9 cellular contexts compared by ENCODE assay signal in genomic region chr6:139448094-139448649, GRCh38.
A peak's percentile ranks its signal among the peaks of the same experiment; 100 is the strongest.
DNase-seq lines count a peak whose midpoint lies in the region; ATAC-seq, FAIRE-seq and TF ChIP-seq lines count a peak whose summit lies in the region.
"Had no signal": no experiment of that assay in that cellular context is flagged by ENCODE, and none has a peak within 500 bp of the region (broad histone marks: within the 10 kb centered on the region; RNA-seq: fewer than 3 reads in every experiment).

No MANE protein-coding gene starts in this region.

- intact Hi-C loops in stomach (cut with DNase I; ENCODE audit: low total_unique reads) = no loop called here

- H3K27ac Mint-ChIP-seq in astrocyte (ENCODE audit: unreplicated experiment) = peak overlapping the region; percentile 10

- peaks cover 2% of the 10 kb centered on the region for H3K9me3 Mint-ChIP-seq in astrocyte (ENCODE audit: unreplicated experiment)

- CTCF ChIA-PET in GM10248 (lab: Yijun Ruan, JAX) = interaction anchor here (1.7 kb wide), 1 partner anchor 21 kb away, joined by 3 read pairs; no protein-coding TSS in a partner anchor

- no peaks in the 10 kb centered on the region for H3K79me2 ChIP-seq in astrocyte (ENCODE audit: insufficient read depth, low read length)

- no peaks in the 10 kb centered on the region for H3K27me3 Mint-ChIP-seq in astrocyte (ENCODE audit: low read depth, unreplicated experiment)

- H3K9me3 ChIP-seq in astrocyte (ENCODE audit: insufficient read depth, low read depth, low read length) = no peaks in the 10 kb centered on the region
- H3K9me3 ChIP-seq in stomach = no peaks in the 10 kb centered on the region
- H3K9me3 ChIP-seq: testis had no signal

- peak; percentile 44 for DNase-seq in GM10248 (ENCODE audit: extremely low spot score)
- peak; percentile 38 for DNase-seq in astrocyte (ENCODE audit: low read depth)
- no peak for DNase-seq in stomach
- DNase-seq in coronary artery (ENCODE audit: low spot score) = no peak
- DNase-seq in globus pallidus (ENCODE audit: low spot score) = no peak
- DNase-seq in activated T-cell treated with anti-CD3 and anti-CD28 coated beads, Interleukin-2, amount 50 U/mL, for 1 hour = no peak
- DNase-seq: testis had no signal

- peaks cover 6% of the 10 kb centered on the region for H3K4me1 ChIP-seq in astrocyte (ENCODE audit: insufficient read depth, low read length)
- no peaks in the 10 kb centered on the region for H3K4me1 ChIP-seq in stomach

- no peak overlapping the region for H3K9ac ChIP-seq in astrocyte (ENCODE audit: low read length)

- POLR2A ChIA-PET in GM10248 (lab: Yijun Ruan, JAX) = interaction anchor here (1.6 kb wide), 1 partner anchor 74 kb away, joined by 4 read pairs; the partner anchor contains the start of gene CITED2

- H3K4me3 ChIP-seq in astrocyte (ENCODE audit: insufficient read depth, low read depth, low read length) = no peak overlapping the region
- H3K4me3 ChIP-seq in stomach = no peak overlapping the region
- no peak overlapping the region for H3K4me3 ChIP-seq in coronary artery
- H3K4me3 ChIP-seq: testis had no signal

- H3K4me1 Mint-ChIP-seq in astrocyte (ENCODE audit: low read depth, unreplicated experiment) = peaks cover 30% of the 10 kb centered on the region

- TF ChIP-seq POLR2A in stomach (IDR thresholded peaks at IDR 0.05) = no peak

- TF ChIP-seq EP300 in stomach (IDR thresholded peaks at IDR 0.05) = no peak

- WGBS in stomach, 5 donors = 65 to 88% (median 80%) methylated on average over 1 of the region's 1 CpG

- no peak overlapping the region for H3K4me3 Mint-ChIP-seq in astrocyte (ENCODE audit: unreplicated experiment)

- H3K27me3 ChIP-seq in astrocyte (ENCODE audit: insufficient read depth, low read length) = no peaks in the 10 kb centered on the region
- no peaks in the 10 kb centered on the region for H3K27me3 ChIP-seq in stomach
- H3K27me3 ChIP-seq: testis had no signal

- H3K36me3 Mint-ChIP-seq in astrocyte (ENCODE audit: low read depth, unreplicated experiment) = no peaks in the 10 kb centered on the region

- H4K20me1 ChIP-seq in astrocyte (ENCODE audit: insufficient read depth, low read length) = no peaks in the 10 kb centered on the region

- ATAC-seq in GM19468 (IDR thresholded peaks at IDR 0.05; ENCODE audit: extremely low read depth, unreplicated experiment) (peak; percentile 87), HG03066 (IDR thresholded peaks at IDR 0.05; ENCODE audit: low read depth, unreplicated experiment) (peak; percentile 91)

- TF ChIP-seq CTCF in GM10248 (IDR thresholded peaks at IDR 0.05; ENCODE audit: control extremely low read depth, extremely low read depth, low read depth, missing control alignments) (no peak), astrocyte (IDR thresholded peaks at IDR 0.05; ENCODE audit: insufficient read depth, low read depth, low read length) (no peak), stomach (IDR thresholded peaks at IDR 0.05) (no peak), coronary artery (IDR thresholded peaks at IDR 0.05) (no peak)

- peak; percentile 50 for FAIRE-seq in astrocyte (lab: Jason Lieb, UNC)

- H3K27ac ChIP-seq in astrocyte (ENCODE audit: low read depth, low read length) (no peak overlapping the region), stomach (no peak overlapping the region), coronary artery (no peak overlapping the region)

- no peak overlapping the region for H2AFZ ChIP-seq in astrocyte (ENCODE audit: low read depth, low read length)

- H3K36me3 ChIP-seq in astrocyte (ENCODE audit: insufficient read depth, low read length) (no peaks in the 10 kb centered on the region), stomach (no peaks in the 10 kb centered on the region)

- no peak overlapping the region for H3K4me2 ChIP-seq in astrocyte (ENCODE audit: low read length)

Comparison
In these comparisons a context has a peak if more than half of its experiments do, and no peak if none do; other contexts are left out.
1. DNase-seq: peak in GM10248 (single experiment) and astrocyte (single experiment); none in stomach (single experiment), coronary artery (single experiment), globus pallidus (single experiment) and activated T-cell treated with anti-CD3 and anti-CD28 coated beads, Interleukin-2, amount 50 U/mL, for 1 hour (single experiment).